ENCODE assay signal across 22 cellular contexts in genomic region chr3:67509471-67510075, GRCh38.
DNase-seq lines count a peak whose midpoint lies in the region; ATAC-seq, FAIRE-seq and TF ChIP-seq lines count a peak whose summit lies in the region.
"Had no signal": no experiment of that assay in that cellular context is flagged by ENCODE, and none has a peak within 500 bp of the region (broad histone marks: within the 10 kb centered on the region; RNA-seq: fewer than 3 reads in every experiment).

No MANE protein-coding gene starts in this region.

- H3K27ac Mint-ChIP-seq in nephron progenitor cell, result peak overlapping the region; percentile 71
- peak overlapping the region in 1 of 2 donors; percentile 41 for H3K27ac Mint-ChIP-seq in effector memory CD8-positive, alpha-beta T cell
- no peak overlapping the region for H3K27ac Mint-ChIP-seq in activated T-helper 1 cell treated with anti-CD3 and anti-CD28 coated beads, Interleukin-12 subunit alpha, Interleukin-12 subunit beta, Interleukin-2, Interleukin-4 antibody, amounts not matched to agents 30 ng/mL and 10 ng/mL and 1 ng/mL, durations not matched to agents 14 hours and 24 hours and 36 hours
- H3K27ac Mint-ChIP-seq: activated naive CD8-positive, alpha-beta T cell treated with anti-CD3 and anti-CD28 coated beads, Interleukin-2, amount 50 U/mL, for 24 hours; neural progenitor cell had no signal

- H3K27me3 Mint-ChIP-seq in nephron progenitor cell (ENCODE audit: low read depth, poor library complexity), result no peaks in the 10 kb centered on the region
- no peaks in the 10 kb centered on the region for H3K27me3 Mint-ChIP-seq in effector memory CD8-positive, alpha-beta T cell
- H3K27me3 Mint-ChIP-seq in activated T-helper 1 cell treated with anti-CD3 and anti-CD28 coated beads, Interleukin-12 subunit alpha, Interleukin-12 subunit beta, Interleukin-2, Interleukin-4 antibody, amounts not matched to agents 30 ng/mL and 10 ng/mL and 1 ng/mL, durations not matched to agents 14 hours and 24 hours and 36 hours (ENCODE audit: insufficient read depth), result no peaks in the 10 kb centered on the region
- H3K27me3 Mint-ChIP-seq: activated naive CD8-positive, alpha-beta T cell treated with anti-CD3 and anti-CD28 coated beads, Interleukin-2, amount 50 U/mL, for 24 hours had no signal

- H3K4me3 Mint-ChIP-seq in nephron progenitor cell, result no peak overlapping the region
- no peak overlapping the region for H3K4me3 Mint-ChIP-seq in effector memory CD8-positive, alpha-beta T cell
- no peak overlapping the region for H3K4me3 Mint-ChIP-seq in activated T-helper 1 cell treated with anti-CD3 and anti-CD28 coated beads, Interleukin-12 subunit alpha, Interleukin-12 subunit beta, Interleukin-2, Interleukin-4 antibody, amounts not matched to agents 30 ng/mL and 10 ng/mL and 1 ng/mL, durations not matched to agents 14 hours and 24 hours and 36 hours
- H3K4me3 Mint-ChIP-seq: activated naive CD8-positive, alpha-beta T cell treated with anti-CD3 and anti-CD28 coated beads, Interleukin-2, amount 50 U/mL, for 24 hours; neural progenitor cell had no signal

- peak; percentile 12 for FAIRE-seq in GM18507 (lab: Jason Lieb, UNC)

- no peaks in the 10 kb centered on the region for H3K9me3 Mint-ChIP-seq in nephron progenitor cell
- no peaks in the 10 kb centered on the region for H3K9me3 Mint-ChIP-seq in effector memory CD8-positive, alpha-beta T cell
- H3K9me3 Mint-ChIP-seq in activated T-helper 1 cell treated with anti-CD3 and anti-CD28 coated beads, Interleukin-12 subunit alpha, Interleukin-12 subunit beta, Interleukin-2, Interleukin-4 antibody, amounts not matched to agents 30 ng/mL and 10 ng/mL and 1 ng/mL, durations not matched to agents 14 hours and 24 hours and 36 hours, result no peaks in the 10 kb centered on the region
- H3K9me3 Mint-ChIP-seq: activated naive CD8-positive, alpha-beta T cell treated with anti-CD3 and anti-CD28 coated beads, Interleukin-2, amount 50 U/mL, for 24 hours; neural progenitor cell had no signal

- peaks cover 10% of the 10 kb centered on the region for H3K4me1 Mint-ChIP-seq in nephron progenitor cell
- no peaks in the 10 kb centered on the region for H3K4me1 Mint-ChIP-seq in effector memory CD8-positive, alpha-beta T cell (ENCODE audit: low read depth in 2 of 2)
- no peaks in the 10 kb centered on the region for H3K4me1 Mint-ChIP-seq in activated T-helper 1 cell treated with anti-CD3 and anti-CD28 coated beads, Interleukin-12 subunit alpha, Interleukin-12 subunit beta, Interleukin-2, Interleukin-4 antibody, amounts not matched to agents 30 ng/mL and 10 ng/mL and 1 ng/mL, durations not matched to agents 14 hours and 24 hours and 36 hours (ENCODE audit: low read depth)
- H3K4me1 Mint-ChIP-seq: neural progenitor cell had no signal

- ATAC-seq in effector memory CD8-positive, alpha-beta T cell (replicated peaks), result no peak
- ATAC-seq in GM18520 (IDR thresholded peaks at IDR 0.05; ENCODE audit: unreplicated experiment), result no peak
- ATAC-seq: activated naive CD8-positive, alpha-beta T cell treated with anti-CD3 and anti-CD28 coated beads, Interleukin-2, amount 50 U/mL, for 24 hours had no signal

- intact Hi-C loops in activated T-helper 1 cell treated with anti-CD3 and anti-CD28 coated beads, Interleukin-12 subunit alpha, Interleukin-12 subunit beta, Interleukin-2, Interleukin-4 antibody, amounts not matched to agents 30 ng/mL and 10 ng/mL and 1 ng/mL, durations not matched to agents 14 hours and 24 hours and 36 hours (cut with micrococcal nuclease), result no loop called here

- H3K4me3 ChIP-seq in epithelial cell of esophagus (ENCODE audit: low read length), result no peak overlapping the region
- H3K4me3 ChIP-seq: dorsolateral prefrontal cortex, esophagus squamous epithelium, MG63, neural progenitor cell, testis had no signal

- DNase-seq in GM18507 (ENCODE audit: extremely low spot score, insufficient read length, low read depth) (no peak), LHCN-M2 (ENCODE audit: low read depth) (peak; percentile 56), epithelial cell of esophagus (ENCODE audit: low read depth) (peak; percentile 60), nephron progenitor cell (no peak), NCI-H748 treated with DMSO at 0.1 percent for 48 hours (lab: John Stamatoyannopoulos, UW) (no peak)
- DNase-seq in effector memory CD8-positive, alpha-beta T cell, result no peak
- DNase-seq in activated T-helper 1 cell treated with anti-CD3 and anti-CD28 coated beads, Interleukin-12 subunit alpha, Interleukin-12 subunit beta, Interleukin-2, Interleukin-4 antibody, amounts not matched to agents 30 ng/mL and 10 ng/mL and 1 ng/mL, durations not matched to agents 14 hours and 24 hours and 36 hours (ENCODE audit: low spot score), result no peak
- DNase-seq: activated CD4-positive, CD25-positive, alpha-beta regulatory T cell treated with anti-CD3 and anti-CD28 coated beads, Interleukin-2, amount 50 U/mL, for 72 hours; activated naive CD8-positive, alpha-beta T cell treated with anti-CD3 and anti-CD28 coated beads, Interleukin-2, amount 50 U/mL, for 24 hours; Calu3; dorsolateral prefrontal cortex; esophagus squamous epithelium; hypothalamus; MG63; midbrain; NCI-H187; NCI-H510A; SHP77 treated with DMSO at 0.1 percent for 48 hours; T-helper 9 cell; testis had no signal

- H3K36me3 Mint-ChIP-seq in nephron progenitor cell (ENCODE audit: low read depth), result peaks cover 17% of the 10 kb centered on the region
- peaks cover 17% of the 10 kb centered on the region for H3K36me3 Mint-ChIP-seq in effector memory CD8-positive, alpha-beta T cell (ENCODE audit: insufficient read depth)
- peaks cover 14% of the 10 kb centered on the region for H3K36me3 Mint-ChIP-seq in activated T-helper 1 cell treated with anti-CD3 and anti-CD28 coated beads, Interleukin-12 subunit alpha, Interleukin-12 subunit beta, Interleukin-2, Interleukin-4 antibody, amounts not matched to agents 30 ng/mL and 10 ng/mL and 1 ng/mL, durations not matched to agents 14 hours and 24 hours and 36 hours (ENCODE audit: low read depth)

- TF ChIP-seq CTCF in epithelial cell of esophagus (IDR thresholded peaks at IDR 0.05; ENCODE audit: insufficient read depth, low read depth, low read length, missing control alignments), result no peak
- TF ChIP-seq CTCF in nephron progenitor cell (IDR thresholded peaks at IDR 0.05), result no peak

Comparison
In these comparisons a context has a peak if more than half of its experiments do, and no peak if none do; other contexts are left out.
1. DNase-seq: peak in LHCN-M2 (single experiment) and epithelial cell of esophagus (single experiment); none in GM18507 (single experiment), nephron progenitor cell (single experiment), effector memory CD8-positive, alpha-beta T cell (0 of 3), NCI-H748 treated with DMSO at 0.1 percent for 48 hours (single experiment) and activated T-helper 1 cell treated with anti-CD3 and anti-CD28 coated beads, Interleukin-12 subunit alpha, Interleukin-12 subunit beta, Interleukin-2, Interleukin-4 antibody, amounts not matched to agents 30 ng/mL and 10 ng/mL and 1 ng/mL, durations not matched to agents 14 hours and 24 hours and 36 hours (single experiment).